Comparison of ENCODE assay signal across 27 cellular contexts in the genomic region with DNA sequence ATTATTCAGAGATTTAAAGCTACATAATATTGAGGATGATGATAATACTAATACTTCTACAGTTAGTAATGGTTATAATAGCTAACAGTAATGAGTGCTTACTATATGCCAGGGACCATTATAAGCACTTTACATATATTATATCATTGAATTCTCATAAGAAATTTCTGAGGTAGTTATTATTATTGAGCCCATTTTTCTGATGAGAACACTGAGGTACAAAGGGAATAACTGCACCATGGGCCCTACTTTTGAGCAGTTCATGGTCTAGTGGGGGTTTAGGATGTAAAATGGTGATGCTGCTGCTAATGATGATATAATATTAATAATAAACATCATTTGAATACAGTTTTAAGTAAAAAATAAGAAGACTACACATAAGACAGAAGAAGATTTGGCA.
"Had no signal": no experiment of that assay in that cellular context is flagged by ENCODE, and none has a peak within 500 bp of the region (broad histone marks: within the 10 kb centered on the region; RNA-seq: fewer than 3 reads in every experiment).

No MANE protein-coding gene starts in this region.

- ATAC-seq: stimulated activated effector memory CD8-positive, alpha-beta T cell treated with anti-CD3 and anti-CD28 coated beads, Interleukin-12 subunit alpha, Interleukin-12 subunit beta, amount 100 ng/mL, for 72 hours; stimulated activated memory B cell treated with anti-CD40 and anti-IgM and Interleukin-4, amounts not matched to agents 10 μg/mL and 1 μg/mL and 100 μg/mL, for 72 hours; stimulated activated naive B cell treated with anti-CD40 and anti-IgM and Interleukin-4, amounts not matched to agents 10 μg/mL and 1 μg/mL and 100 μg/mL, for 72 hours; stimulated activated naive CD8-positive, alpha-beta T cell treated with anti-CD3 and anti-CD28 coated beads, Interleukin-15, amount 100 ng/mL, for 72 hours; stimulated activated naive CD8-positive, alpha-beta T cell treated with anti-CD3 and anti-CD28 coated beads, Interleukin-15, Interleukin-2, amounts not matched to agents 100 U/mL and 50 U/mL, for 24 hours; upper lobe of right lung had no signal

- H3K9me3 ChIP-seq: suprapubic skin, testis, thyroid gland, transverse colon, upper lobe of right lung, uterus had no signal

- H3K27me3 ChIP-seq: stomach, suprapubic skin, testis, thyroid gland, tibial artery, tibial nerve, transverse colon, upper lobe of left lung, upper lobe of right lung, uterus, vagina had no signal

- DNase-seq: stimulated activated CD4-positive, alpha-beta T cell treated with anti-CD3 and anti-CD28 coated beads, Interleukin-2, amount 100 ng/mL, for 48 hours; stimulated activated CD4-positive, alpha-beta T cell treated with anti-CD3 and anti-CD28 coated beads, Interleukin-4, amount 100 ng/mL, for 1 hour; stimulated activated CD4-positive, alpha-beta T cell treated with anti-CD3 and anti-CD28 coated beads, Interleukin-4, amount 100 ng/mL, for 24 hours; stimulated activated CD4-positive, alpha-beta T cell treated with anti-CD3 and anti-CD28 coated beads, Interleukin-4, amount 100 ng/mL, for 4 hours; stimulated activated CD8-positive, alpha-beta memory T cell treated with anti-CD3 and anti-CD28 coated beads, Interleukin-4, amount 100 ng/mL, for 48 hours; stimulated activated naive B cell treated with anti-CD40 and anti-IgM and Interleukin-4, amounts not matched to agents 10 μg/mL and 1 μg/mL and 100 μg/mL, for 72 hours; stimulated activated naive CD4-positive, alpha-beta T cell; stimulated activated naive CD4-positive, alpha-beta T cell treated with Interleukin-2 at 50 U/mL for 16 hours; stimulated activated naive CD8-positive, alpha-beta T cell treated with anti-CD3 and anti-CD28 coated beads, Interleukin-15, amount 100 ng/mL, for 72 hours; stimulated activated naive CD8-positive, alpha-beta T cell treated with anti-CD3 and anti-CD28 coated beads, Interleukin-15, Interleukin-2, amounts not matched to agents 100 U/mL and 50 U/mL, for 24 hours; stomach; substantia nigra; testis; thyroid gland; tibial artery; transverse colon; trophoblast cell; upper lobe of left lung; upper lobe of right lung; uterus had no signal

- H3K4me1 ChIP-seq: suprapubic skin, testis, tibial nerve, transverse colon, upper lobe of left lung, upper lobe of right lung, uterus, vagina had no signal

- H3K4me3 ChIP-seq: stomach, suprapubic skin, testis, thoracic aorta, thyroid gland, tibial artery, tibial nerve, transverse colon, upper lobe of left lung, upper lobe of right lung, uterus, vagina had no signal

- H3K36me3 ChIP-seq: stomach, suprapubic skin, thoracic aorta, thyroid gland, tibial artery, tibial nerve, transverse colon, upper lobe of left lung, upper lobe of right lung, uterus, vagina had no signal

- H3K27ac ChIP-seq: stomach, suprapubic skin, testis, thoracic aorta, thyroid gland, tibial artery, tibial nerve, transverse colon, upper lobe of left lung, upper lobe of right lung, uterus, vagina had no signal

- FAIRE-seq: urothelium cell line had no signal
